Comparison of ENCODE assay signal across 1 cellular context in genomic region chr10:11898033-11898371, GRCh38.
TF ChIP-seq lines count a peak whose summit lies in the region.

No MANE protein-coding gene starts in this region.

TF ChIP-seq in IMR-90, 13 proteins besides CTCF, POLR2A, EP300 and RAD21:
- TF ChIP-seq FOS (IDR thresholded peaks at IDR 0.05; ENCODE audit: low read depth, low read length) (no peak), MAZ (IDR thresholded peaks at IDR 0.05; ENCODE audit: borderline replicate concordance, low read depth, low read length) (no peak), BHLHE40 (IDR thresholded peaks at IDR 0.05; ENCODE audit: low read depth, low read length) (no peak)
